ENCODE assay signal across 16 cellular contexts in the genomic region with DNA sequence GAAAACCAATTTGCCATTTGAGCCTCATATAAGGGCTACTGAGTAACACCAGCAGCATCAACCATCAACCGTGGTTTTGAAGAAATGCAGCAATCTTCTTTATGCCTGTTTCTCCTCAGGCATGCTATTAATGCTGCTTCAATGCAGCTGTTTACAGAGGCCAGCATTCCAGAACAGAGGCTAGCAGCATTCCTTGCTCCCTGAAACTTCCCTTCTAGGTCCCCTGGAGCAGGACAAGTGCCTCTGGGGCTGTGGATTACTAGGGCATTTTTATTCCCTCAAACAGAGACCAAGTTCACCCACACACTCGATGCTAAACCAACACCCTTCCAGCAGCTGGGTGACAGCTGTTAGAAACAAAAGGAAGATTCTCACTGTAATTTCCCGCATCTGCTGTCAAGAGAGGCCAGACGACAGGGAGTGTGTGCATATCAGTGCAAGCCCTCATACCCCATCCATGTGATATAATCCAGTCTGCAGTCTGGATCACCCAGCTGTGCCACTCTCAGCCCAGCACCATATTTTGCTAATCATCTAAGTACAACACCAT. TPM values are rescaled to one million over a fixed set of nuclear protein-coding genes. Genes with fewer than 3 reads are reported as not detected.
A peak's percentile ranks its signal among the peaks of the same experiment; 100 is the strongest.
DNase-seq lines count a peak whose midpoint lies in the region; ATAC-seq, FAIRE-seq and TF ChIP-seq lines count a peak whose summit lies in the region.
"Had no signal": no experiment of that assay in that cellular context is flagged by ENCODE, and none has a peak within 500 bp of the region (broad histone marks: within the 10 kb centered on the region; RNA-seq: fewer than 3 reads in every experiment).

No MANE protein-coding gene starts in this region.

- H2BK5ac ChIP-seq in H1 (ENCODE audit: low read depth, low read length) = no peak overlapping the region

- TF ChIP-seq POLR2A in H1 (IDR thresholded peaks at IDR 0.05; ENCODE audit: control extremely low read depth in 1 of 2, low read depth in 2 of 2, low read length in 2 of 2) = no peak

- no peak overlapping the region for H2AK5ac ChIP-seq in H1 (ENCODE audit: low read depth, low read length)

- no peaks in the 10 kb centered on the region for H3K23me2 ChIP-seq in H1 (ENCODE audit: low read depth, low read length)

- H2BK12ac ChIP-seq in H1 (ENCODE audit: low read depth, low read length) = no peak overlapping the region

- H3K4me3 Mint-ChIP-seq in stimulated activated memory B cell treated with anti-CD40 and anti-IgM and Interleukin-4, amounts not matched to agents 10 μg/mL and 1 μg/mL and 100 μg/mL, for 72 hours = no peak overlapping the region
- H3K4me3 Mint-ChIP-seq: activated naive CD8-positive, alpha-beta T cell treated with anti-CD3 and anti-CD28 coated beads, Interleukin-2, amount 50 U/mL, for 24 hours; B cell had no signal

- no peaks in the 10 kb centered on the region for H3K36me3 ChIP-seq in BJ (ENCODE audit: control insufficient read depth, insufficient read depth, low read length)
- H3K36me3 ChIP-seq in H1 (ENCODE audit: control insufficient read depth in 2 of 4, insufficient read depth in 4 of 4, low read length in 3 of 4) = no peaks in the 10 kb centered on the region
- no peaks in the 10 kb centered on the region for H3K36me3 ChIP-seq in neural cell (ENCODE audit: insufficient read depth, low read length)
- H3K36me3 ChIP-seq: gastrocnemius medialis had no signal

- H3F3A ChIP-seq in neural cell (ENCODE audit: insufficient read depth, low read length, poor library complexity, severe bottlenecking) = no peaks in the 10 kb centered on the region

- no peak overlapping the region for H3K27ac Mint-ChIP-seq in stimulated activated memory B cell treated with anti-CD40 and anti-IgM and Interleukin-4, amounts not matched to agents 10 μg/mL and 1 μg/mL and 100 μg/mL, for 72 hours
- H3K27ac Mint-ChIP-seq: activated naive CD8-positive, alpha-beta T cell treated with anti-CD3 and anti-CD28 coated beads, Interleukin-2, amount 50 U/mL, for 24 hours; B cell had no signal

- CTCF ChIA-PET in BJ (lab: Yijun Ruan, JAX) (interaction anchor here (1.1 kb wide), 1 partner anchor 46 kb away, joined by 3 read pairs; no protein-coding TSS in a partner anchor), H1 (lab: Charles Lee; ENCODE audit: partially characterized antibody) (interaction anchor here (1.5 kb wide), 1 partner anchor 15 kb away, joined by 4 read pairs; no protein-coding TSS in a partner anchor)

- no peak overlapping the region for H4K5ac ChIP-seq in H1 (ENCODE audit: insufficient read length, low read depth, low read length)

- no peaks in the 10 kb centered on the region for H3K9me3 Mint-ChIP-seq in stimulated activated memory B cell treated with anti-CD40 and anti-IgM and Interleukin-4, amounts not matched to agents 10 μg/mL and 1 μg/mL and 100 μg/mL, for 72 hours
- H3K9me3 Mint-ChIP-seq: activated naive CD8-positive, alpha-beta T cell treated with anti-CD3 and anti-CD28 coated beads, Interleukin-2, amount 50 U/mL, for 24 hours had no signal

- no peak overlapping the region for H2BK15ac ChIP-seq in H1 (ENCODE audit: low read length)

- H3K27me3 Mint-ChIP-seq in stimulated activated memory B cell treated with anti-CD40 and anti-IgM and Interleukin-4, amounts not matched to agents 10 μg/mL and 1 μg/mL and 100 μg/mL, for 72 hours = no peaks in the 10 kb centered on the region
- H3K27me3 Mint-ChIP-seq: activated naive CD8-positive, alpha-beta T cell treated with anti-CD3 and anti-CD28 coated beads, Interleukin-2, amount 50 U/mL, for 24 hours had no signal

- H4K8ac ChIP-seq in H1 (ENCODE audit: extremely low read depth, insufficient read depth, low read length) = no peak overlapping the region

- no peak overlapping the region for H2BK120ac ChIP-seq in H1 (replicated peaks; ENCODE audit: low read depth, low read length)

- no peak overlapping the region for H3K4ac ChIP-seq in H1 (replicated peaks; ENCODE audit: insufficient read length, low read depth, low read length)

- H3K27me3 ChIP-seq in BJ (ENCODE audit: control insufficient read depth, insufficient read depth, low read length) = no peaks in the 10 kb centered on the region
- H3K27me3 ChIP-seq in H1 (replicated peaks in 1 of 4; ENCODE audit: control insufficient read depth in 3 of 4, extremely low read depth in 1 of 4, insufficient read depth in 3 of 4, low read length in 3 of 4) = no peaks in the 10 kb centered on the region
- H3K27me3 ChIP-seq in neural cell (ENCODE audit: insufficient read depth, low read depth, low read length) = no peaks in the 10 kb centered on the region
- H3K27me3 ChIP-seq: gastrocnemius medialis had no signal

- H3K9me2 ChIP-seq in neural cell (ENCODE audit: insufficient read depth, low read length) = no peaks in the 10 kb centered on the region

- H3K4me2 ChIP-seq in H1 (ENCODE audit: insufficient read depth in 1 of 2, low read depth in 2 of 2, low read length in 2 of 2) (peak overlapping the region; percentile 7 to 17; a peak in 2 of 4 replicates), neural cell (ENCODE audit: low read length) (peak overlapping the region; percentile 11)

- no peak overlapping the region for H4K91ac ChIP-seq in H1 (replicated peaks; ENCODE audit: insufficient read length, low read length)

- H2AFZ ChIP-seq in H1 (ENCODE audit: low read length) = no peak overlapping the region
- H2AFZ ChIP-seq in neural cell (ENCODE audit: low read depth, low read length) = peak overlapping the region; percentile 62

- no peak for ATAC-seq in stimulated activated memory B cell treated with anti-CD40 and anti-IgM and Interleukin-4, amounts not matched to agents 10 μg/mL and 1 μg/mL and 100 μg/mL, for 72 hours
- no peak for ATAC-seq in HG03097 (IDR thresholded peaks at IDR 0.05; ENCODE audit: low FRiP score, unreplicated experiment)
- ATAC-seq: activated naive CD8-positive, alpha-beta T cell treated with anti-CD3 and anti-CD28 coated beads, Interleukin-2, amount 50 U/mL, for 24 hours; gastrocnemius medialis had no signal

- no peak overlapping the region for H3K18ac ChIP-seq in H1 (ENCODE audit: extremely low read depth, low read length)

- no peak overlapping the region for H3K27ac ChIP-seq in H1 (ENCODE audit: low read depth, low read length)
- H3K27ac ChIP-seq in neural cell (ENCODE audit: low read length) = peak overlapping the region; percentile 64
- H3K27ac ChIP-seq: VCaP had no signal

- H3K79me1 ChIP-seq in H1 (ENCODE audit: low read depth, low read length) = no peaks in the 10 kb centered on the region

- no peak overlapping the region for H3K14ac ChIP-seq in H1 (ENCODE audit: insufficient read length)

- TF ChIP-seq CTCF in BJ (IDR thresholded peaks at IDR 0.05; ENCODE audit: insufficient read depth, low read depth, low read length) (no peak), H1 (IDR thresholded peaks at IDR 0.05; ENCODE audit: control extremely low read depth in 1 of 3, insufficient read depth in 1 of 3, low read depth in 1 of 3, low read length in 3 of 3) (no peak), neural cell (IDR thresholded peaks at IDR 0.05; ENCODE audit: poor library complexity, severe bottlenecking) (no peak)

- POLR2A ChIA-PET in BJ (lab: Charles Lee) (no interaction called here), H1 (lab: Charles Lee; ENCODE audit: partially characterized antibody) (interaction anchor here (0.6 kb wide), 1 partner anchor 101 kb away, joined by 3 read pairs; no protein-coding TSS in a partner anchor)

- H3K79me2 ChIP-seq in H1 (ENCODE audit: control insufficient read depth in 1 of 2, insufficient read depth in 2 of 2, low read length in 2 of 2) (no peaks in the 10 kb centered on the region), neural cell (replicated peaks; ENCODE audit: insufficient read depth, low read length) (no peaks in the 10 kb centered on the region)

- no peak for TF ChIP-seq EP300 in H1 (IDR thresholded peaks at IDR 0.05; ENCODE audit: borderline replicate concordance in 1 of 2, low read depth in 2 of 2, low read length in 2 of 2)
- TF ChIP-seq EP300 in neural cell (conservative IDR thresholded peaks at IDR 0.05; ENCODE audit: poor library complexity, severe bottlenecking) = peak; percentile 27

- H3K4me3 ChIP-seq in BJ (ENCODE audit: low read depth, low read length) = no peak overlapping the region
- no peak overlapping the region for H3K4me3 ChIP-seq in H1 (ENCODE audit: extremely low read depth in 1 of 4, insufficient read depth in 2 of 4, low read depth in 3 of 4, low read length in 4 of 4)
- H3K4me3 ChIP-seq in neural cell (ENCODE audit: low read length) = peak overlapping the region; percentile 34
- H3K4me3 ChIP-seq: gastrocnemius medialis had no signal

- H2BK20ac ChIP-seq in H1 (ENCODE audit: low read length) = no peak overlapping the region

- H3K9ac ChIP-seq in H1 (replicated peaks in 1 of 4; ENCODE audit: extremely low read depth in 1 of 4, low read depth in 3 of 4, low read length in 3 of 4) (no peak overlapping the region), neural cell (ENCODE audit: low read length) (peak overlapping the region; percentile 45)

- 41% methylated on average over 4 of the region's 4 CpGs; no CpG with 5 or more reads in 1 of the 2 experiments for WGBS in H1 (ENCODE audit: extremely low coverage in 1 of 2, insufficient coverage in 1 of 2, insufficient read length in 1 of 2, insufficient replicate concordance in 2 of 2, low coverage in 1 of 2, low lambda C conversion rate in 2 of 2, missing lambda C conversion rate in 1 of 2), 2 experiments

- H4K20me1 ChIP-seq in H1 (replicated peaks in 1 of 2; ENCODE audit: control insufficient read depth in 1 of 2, insufficient read depth in 2 of 2, low read length in 2 of 2) (no peaks in the 10 kb centered on the region), neural cell (ENCODE audit: insufficient read depth) (no peaks in the 10 kb centered on the region)

- H3K4me1 Mint-ChIP-seq in stimulated activated memory B cell treated with anti-CD40 and anti-IgM and Interleukin-4, amounts not matched to agents 10 μg/mL and 1 μg/mL and 100 μg/mL, for 72 hours = peaks cover 5% of the 10 kb centered on the region
- H3K4me1 Mint-ChIP-seq: activated naive CD8-positive, alpha-beta T cell treated with anti-CD3 and anti-CD28 coated beads, Interleukin-2, amount 50 U/mL, for 24 hours; B cell had no signal

- FAIRE-seq in H1 (lab: Jason Lieb, UNC) = no peak
- FAIRE-seq in urothelium cell line (lab: Jason Lieb, UNC) = no peak

- H3K23ac ChIP-seq in H1 (ENCODE audit: insufficient read length) = no peak overlapping the region

- peak; percentile 4 for DNase-seq in BJ (ENCODE audit: low read depth)
- peak; percentile 64 for DNase-seq in NCI-H2171 treated with DMSO at 0.1 percent for 48 hours (lab: John Stamatoyannopoulos, UW)
- DNase-seq in H1 (ENCODE audit: low read depth in 1 of 2, low spot score in 2 of 2) = peak; percentile 21 to 43
- DNase-seq in urothelium cell line (ENCODE audit: low spot score) = no peak
- no peak for DNase-seq in SKM-1 treated with dmso at 0.1 percent for 144 hours (lab: John Stamatoyannopoulos, UW; ENCODE audit: unreplicated experiment)
- DNase-seq: activated CD8-positive, alpha-beta memory T cell treated with anti-CD3 and anti-CD28 coated beads, Interleukin-2, amount 50 U/mL, for 48 hours; activated naive CD8-positive, alpha-beta T cell treated with anti-CD3 and anti-CD28 coated beads, Interleukin-2, amount 50 U/mL, for 24 hours; gastrocnemius medialis; NCI-H1092 treated with DMSO at 0.1 percent for 48 hours; NCI-H526 treated with DMSO at 0.1 percent for 48 hours; occipital lobe had no signal

- no peak overlapping the region for H3K56ac ChIP-seq in H1 (replicated peaks; ENCODE audit: insufficient read length, low read depth, low read length)

- H3K9me3 ChIP-seq in H1 (ENCODE audit: insufficient read depth in 2 of 2, low read depth in 1 of 2, low read length in 1 of 2) (no peaks in the 10 kb centered on the region), neural cell (ENCODE audit: low read length) (no peaks in the 10 kb centered on the region)
- H3K9me3 ChIP-seq: gastrocnemius medialis had no signal

- peaks cover 30% of the 10 kb centered on the region for H3K36me3 Mint-ChIP-seq in stimulated activated memory B cell treated with anti-CD40 and anti-IgM and Interleukin-4, amounts not matched to agents 10 μg/mL and 1 μg/mL and 100 μg/mL, for 72 hours

- TF ChIP-seq RAD21 in H1 (IDR thresholded peaks at IDR 0.05 in 1 of 2, conservative IDR thresholded peaks at IDR 0.05 in 1 of 2; ENCODE audit: low read depth in 2 of 2, low read length in 2 of 2) (no peak), neural cell (conservative IDR thresholded peaks at IDR 0.05) (no peak)

- H3K4me1 ChIP-seq in H1 (replicated peaks in 1 of 4; ENCODE audit: control insufficient read depth in 3 of 4, insufficient read depth in 4 of 4, low read length in 3 of 4) = peaks cover 2 to 8% (median 5%) of the 10 kb centered on the region in 4 experiments; a peak in 6 of 7 replicates

RNA-seq across cellular contexts. Expression of gene HOMER2, which starts 57.5 kb away (rescaled TPM):
- polyA plus RNA-seq in BJ (2011; rRNA removed) = 0.83 and 1.4 TPM in 2 replicates
- 3.3 and 4.0 TPM in 2 replicates for polyA minus RNA-seq in BJ (2011; rRNA and poly(A)+ RNA removed)
- 26.2 and 27.6 TPM in 2 replicates for total RNA-seq in H1 (2021; fragmentation: NEBNext Ultra II Directional; extraction: Animal tissue kit (Norgen Biotek cat#: 25700))
- polyA plus RNA-seq in H1 (2011; rRNA removed) = 12.1 and 12.5 TPM in 2 replicates
- polyA plus RNA-seq in H1 (2011; cell fraction: cytosol; rRNA removed) = 13.4 TPM
- 14.7 TPM for polyA plus RNA-seq in H1 (2011; cell fraction: nucleus; rRNA removed)
- polyA plus RNA-seq in H1 (2012, experiment 1 of 2) = 20.6 to 23.9 TPM (median 21.2 TPM) in 4 replicates
- 11.1 TPM for polyA plus RNA-seq in H1 (2012, experiment 2 of 2)
- polyA plus RNA-seq in H1 (2013, experiment 1 of 2) = 11.1 TPM
- polyA plus RNA-seq in H1 (2013, experiment 2 of 2) = 12.3 TPM
- polyA minus RNA-seq in H1 (2011; rRNA and poly(A)+ RNA removed) = 33.2 and 45.7 TPM in 2 replicates
- 14.9 TPM for polyA minus RNA-seq in H1 (2011; cell fraction: cytosol; rRNA and poly(A)+ RNA removed)
- polyA minus RNA-seq in H1 (2011; cell fraction: nucleus; rRNA and poly(A)+ RNA removed) = 37.8 TPM
- polyA plus RNA-seq in neural cell = 21.7 and 26.9 TPM in 2 replicates
- 63.4 and 63.5 TPM in 2 replicates for polyA minus RNA-seq in neural cell

Comparison
In these comparisons a context has a peak if more than half of its experiments do, and no peak if none do; other contexts are left out.
1. DNase-seq: peak in BJ (single experiment), NCI-H2171 treated with DMSO at 0.1 percent for 48 hours (single experiment) and H1 (2 of 2); none in urothelium cell line (single experiment) and SKM-1 treated with dmso at 0.1 percent for 144 hours (single experiment).